ENCODE assay signal across 8 cellular contexts in the genomic region with DNA sequence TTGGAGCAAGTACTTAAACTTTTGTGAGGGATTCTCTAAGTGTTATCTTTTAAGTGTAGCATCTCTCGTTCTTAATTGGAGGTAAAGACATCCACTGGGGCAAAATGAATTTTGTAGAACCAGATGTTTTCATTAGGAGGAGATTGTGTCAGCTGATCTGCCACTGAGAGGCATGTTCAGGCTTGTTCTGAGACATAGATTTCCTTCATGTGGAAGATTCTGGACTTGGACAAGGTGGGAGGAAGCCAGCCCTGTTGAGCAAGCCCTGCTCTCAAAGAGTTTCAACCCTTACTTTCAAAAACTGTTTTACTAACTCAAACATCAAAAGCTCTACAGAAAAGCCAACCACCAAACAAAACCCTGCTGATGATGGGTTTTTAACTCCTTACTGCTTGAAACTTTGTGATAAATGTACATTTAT. TPM values are rescaled to one million over a fixed set of nuclear protein-coding genes. Genes with fewer than 3 reads are reported as not detected.
DNase-seq lines count a peak whose midpoint lies in the region; ATAC-seq and TF ChIP-seq lines count a peak whose summit lies in the region.

No MANE protein-coding gene starts in this region.

- H2AFZ ChIP-seq in SU-DHL-6 (ENCODE audit: low read depth, low read length, severe bottlenecking) (no peak overlapping the region), fibroblast of lung (ENCODE audit: low read length) (no peak overlapping the region)

- intact Hi-C loops in sigmoid colon (cut with DNase I): no loop called here

- H3K9me2 ChIP-seq in SU-DHL-6 (replicated peaks; ENCODE audit: insufficient read depth, low read length): no peaks in the 10 kb centered on the region

- 48 to 80% methylated on average over 1 of the region's 1 CpG for WGBS in sigmoid colon, 2 donors

- H3K9me3 ChIP-seq in SU-DHL-6 (ENCODE audit: insufficient read depth, low read length) (no peaks in the 10 kb centered on the region), fibroblast of lung (ENCODE audit: control insufficient read depth, insufficient read depth, low read depth, low read length) (no peaks in the 10 kb centered on the region), sigmoid colon (no peaks in the 10 kb centered on the region), Peyer's patch (no peaks in the 10 kb centered on the region)

- H4K20me1 ChIP-seq in SU-DHL-6 (ENCODE audit: low read depth, low read length) (no peaks in the 10 kb centered on the region), fibroblast of lung (ENCODE audit: control insufficient read depth, extremely low read depth, insufficient read depth, low read length) (no peaks in the 10 kb centered on the region)

- H3K9ac ChIP-seq in SU-DHL-6 (ENCODE audit: low read length) (peak overlapping the region; percentile 81), fibroblast of lung (ENCODE audit: insufficient read depth, low read length) (no peak overlapping the region)

- peaks cover 9% of the 10 kb centered on the region; the same call in 1 of the 2 replicates for H3K36me3 ChIP-seq in SU-DHL-6 (ENCODE audit: low read length)
- H3K36me3 ChIP-seq in fibroblast of lung (ENCODE audit: control insufficient read depth, insufficient read depth, low read length): peaks cover 2% of the 10 kb centered on the region
- no peaks in the 10 kb centered on the region for H3K36me3 ChIP-seq in sigmoid colon
- H3K36me3 ChIP-seq in Peyer's patch: no peaks in the 10 kb centered on the region

- H3K4me1 ChIP-seq in fibroblast of lung (ENCODE audit: control insufficient read depth, extremely low read depth, insufficient read depth, low read length) (peaks cover 11% of the 10 kb centered on the region), sigmoid colon (peaks cover 0 to 75% (median 48%) of the 10 kb centered on the region in 4 donors), Peyer's patch (peaks cover 0 to 16% (median 9%) of the 10 kb centered on the region in 4 donors)

- H3K27ac ChIP-seq in SU-DHL-6 (ENCODE audit: low read depth, low read length) (peak overlapping the region; percentile 100), fibroblast of lung (ENCODE audit: insufficient read depth, low read length) (peak overlapping the region; percentile 75), sigmoid colon (peak overlapping the region in 1 of 4 donors; percentile 39), Peyer's patch (peak overlapping the region in 2 of 4 donors; percentile 44 to 74)

- H3K27me3 ChIP-seq in SU-DHL-6 (ENCODE audit: low read length) (no peaks in the 10 kb centered on the region), fibroblast of lung (ENCODE audit: control insufficient read depth, insufficient read depth, low read length) (no peaks in the 10 kb centered on the region), sigmoid colon (no peaks in the 10 kb centered on the region), Peyer's patch (no peaks in the 10 kb centered on the region)

- TF ChIP-seq POLR2A in sigmoid colon (IDR thresholded peaks at IDR 0.05): no peak
- no peak for TF ChIP-seq POLR2A in Peyer's patch (IDR thresholded peaks at IDR 0.05)

- peak; percentile 87 for DNase-seq in GM03348 (ENCODE audit: low spot score)
- DNase-seq in fibroblast of lung (ENCODE audit: low read depth in 2 of 2): peak; percentile 81 to 84
- DNase-seq in sigmoid colon: peak; percentile 82
- DNase-seq in Peyer's patch: no peak
- DNase-seq in cortex of kidney (lab: John Stamatoyannopoulos, UW): no peak

- peaks cover 88% of the 10 kb centered on the region for H3K79me2 ChIP-seq in SU-DHL-6 (ENCODE audit: insufficient read depth, low read length)
- peaks cover 99% of the 10 kb centered on the region for H3K79me2 ChIP-seq in fibroblast of lung (ENCODE audit: control insufficient read depth, insufficient read depth, low read length)

- H3K4me3 ChIP-seq in SU-DHL-6 (ENCODE audit: insufficient read depth, low read length, poor library complexity, severe bottlenecking) (no peak overlapping the region), fibroblast of lung (replicated peaks in 1 of 4; ENCODE audit: control extremely low read depth in 1 of 4, insufficient read depth in 1 of 4, low read depth in 3 of 4, low read length in 4 of 4) (no peak overlapping the region), sigmoid colon (no peak overlapping the region), Peyer's patch (no peak overlapping the region)

- TF ChIP-seq CTCF in SU-DHL-6 (IDR thresholded peaks at IDR 0.05; ENCODE audit: insufficient read depth, low read length, poor library complexity, severe bottlenecking) (no peak), fibroblast of lung (conservative IDR thresholded peaks at IDR 0.05 in 1 of 2, IDR thresholded peaks at IDR 0.05 in 1 of 2; ENCODE audit: low read depth in 1 of 2, low read length in 2 of 2) (no peak), sigmoid colon (IDR thresholded peaks at IDR 0.05) (no peak), Peyer's patch (IDR thresholded peaks at IDR 0.05) (no peak)

- peaks cover 70% of the 10 kb centered on the region for H3F3A ChIP-seq in SU-DHL-6 (ENCODE audit: insufficient read depth)

- ATAC-seq in GM18861 (IDR thresholded peaks at IDR 0.05; ENCODE audit: unreplicated experiment) (no peak), GM18519 (IDR thresholded peaks at IDR 0.05; ENCODE audit: low FRiP score, unreplicated experiment) (no peak)

- TF ChIP-seq EP300 in sigmoid colon (IDR thresholded peaks at IDR 0.05): no peak

- H3K4me2 ChIP-seq in SU-DHL-6 (ENCODE audit: low read depth, low read length, poor library complexity, severe bottlenecking) (peak overlapping the region; percentile 90), fibroblast of lung (ENCODE audit: extremely low read depth, insufficient read depth, low read length) (no peak overlapping the region)

RNA-seq across cellular contexts. Expression of a gene that starts 6.5 kb away (rescaled TPM):
- 164 and 210 TPM in 2 replicates for total RNA-seq in fibroblast of lung
- polyA plus RNA-seq in fibroblast of lung: 113 and 170 TPM in 2 replicates
- 135 and 190 TPM in 2 replicates for polyA plus RNA-seq in fibroblast of lung (2012)
- polyA minus RNA-seq in fibroblast of lung (ENCODE audit: low replicate concordance): 104 and 141 TPM in 2 replicates
- 10 to 100 TPM; 37.2 to 62.9 (median 48.9) TPM for total RNA-seq in sigmoid colon
- polyA plus RNA-seq in sigmoid colon: 10 to 100 TPM in 2 of 3 donors, 1 to 10 TPM in 1; 8.8 to 28.6 (median 11.4) TPM
- total RNA-seq in Peyer's patch: 10 to 100 TPM; 14.2 to 65.2 (median 29.1) TPM

Comparison
In these comparisons a context has a peak if more than half of its experiments do, and no peak if none do; other contexts are left out.
1. DNase-seq: peak in GM03348 (single experiment), fibroblast of lung (2 of 2) and sigmoid colon (single experiment); none in Peyer's patch (0 of 3) and cortex of kidney (single experiment).